In the genomic region with DNA sequence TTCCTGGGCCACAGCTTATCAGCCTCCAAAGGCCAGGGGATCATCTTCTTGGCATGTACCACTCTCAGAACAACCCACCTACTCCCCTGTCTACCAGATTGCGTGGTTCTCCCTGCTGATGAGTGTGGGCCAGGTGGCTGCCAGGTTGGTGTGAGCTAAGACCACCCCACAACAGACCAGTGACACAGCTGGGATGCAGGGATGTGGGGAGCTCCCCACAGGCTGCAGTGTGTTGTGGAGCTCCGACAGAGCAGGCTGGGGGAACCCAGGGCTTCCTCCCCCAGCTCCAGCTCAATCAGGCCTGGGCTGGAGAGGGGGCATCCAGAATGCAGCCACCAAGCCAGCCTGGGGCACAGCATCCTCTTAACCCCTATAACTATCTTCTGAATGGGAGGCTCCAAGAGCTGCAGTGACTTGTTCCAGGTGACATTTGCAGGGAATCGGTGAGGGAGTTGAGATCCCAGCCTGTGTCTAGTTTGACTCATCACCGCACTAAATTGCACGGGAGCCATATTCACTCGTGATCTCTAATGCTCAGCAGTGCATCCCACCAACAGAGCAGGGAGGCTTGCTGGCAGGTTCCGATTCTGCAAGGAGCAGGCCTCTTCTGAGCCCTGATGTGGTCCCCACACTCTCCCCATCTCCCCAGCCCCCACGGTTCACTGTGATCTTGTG, we compare ENCODE assay signal across 1 cellular context.
TF ChIP-seq lines count a peak whose summit lies in the region.

No MANE protein-coding gene starts in this region.

TF ChIP-seq in K562, 482 proteins besides CTCF, POLR2A, EP300 and RAD21:
- TF ChIP-seq, protein P1, sequence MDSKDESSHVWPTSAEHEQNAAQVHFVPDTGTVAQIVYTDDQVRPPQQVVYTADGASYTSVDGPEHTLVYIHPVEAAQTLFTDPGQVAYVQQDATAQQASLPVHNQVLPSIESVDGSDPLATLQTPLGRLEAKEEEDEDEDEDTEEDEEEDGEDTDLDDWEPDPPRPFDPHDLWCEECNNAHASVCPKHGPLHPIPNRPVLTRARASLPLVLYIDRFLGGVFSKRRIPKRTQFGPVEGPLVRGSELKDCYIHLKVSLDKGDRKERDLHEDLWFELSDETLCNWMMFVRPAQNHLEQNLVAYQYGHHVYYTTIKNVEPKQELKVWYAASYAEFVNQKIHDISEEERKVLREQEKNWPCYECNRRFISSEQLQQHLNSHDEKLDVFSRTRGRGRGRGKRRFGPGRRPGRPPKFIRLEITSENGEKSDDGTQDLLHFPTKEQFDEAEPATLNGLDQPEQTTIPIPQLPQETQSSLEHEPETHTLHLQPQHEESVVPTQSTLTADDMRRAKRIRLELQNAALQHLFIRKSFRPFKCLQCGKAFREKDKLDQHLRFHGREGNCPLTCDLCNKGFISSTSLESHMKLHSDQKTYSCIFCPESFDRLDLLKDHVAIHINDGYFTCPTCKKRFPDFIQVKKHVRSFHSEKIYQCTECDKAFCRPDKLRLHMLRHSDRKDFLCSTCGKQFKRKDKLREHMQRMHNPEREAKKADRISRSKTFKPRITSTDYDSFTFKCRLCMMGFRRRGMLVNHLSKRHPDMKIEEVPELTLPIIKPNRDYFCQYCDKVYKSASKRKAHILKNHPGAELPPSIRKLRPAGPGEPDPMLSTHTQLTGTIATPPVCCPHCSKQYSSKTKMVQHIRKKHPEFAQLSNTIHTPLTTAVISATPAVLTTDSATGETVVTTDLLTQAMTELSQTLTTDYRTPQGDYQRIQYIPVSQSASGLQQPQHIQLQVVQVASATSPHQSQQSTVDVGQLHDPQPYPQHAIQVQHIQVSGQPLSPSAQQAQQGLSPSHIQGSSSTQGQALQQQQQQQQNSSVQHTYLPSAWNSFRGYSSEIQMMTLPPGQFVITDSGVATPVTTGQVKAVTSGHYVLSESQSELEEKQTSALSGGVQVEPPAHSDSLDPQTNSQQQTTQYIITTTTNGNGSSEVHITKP (IDR thresholded peaks at IDR 0.05; ENCODE audit: partially characterized antibody) = peak; percentile 43
- TF ChIP-seq TBL1XR1 (IDR thresholded peaks at IDR 0.05; ENCODE audit: low read length in 2 of 2) = no peak
